1 cellular context compared by ENCODE assay signal in the genomic region with DNA sequence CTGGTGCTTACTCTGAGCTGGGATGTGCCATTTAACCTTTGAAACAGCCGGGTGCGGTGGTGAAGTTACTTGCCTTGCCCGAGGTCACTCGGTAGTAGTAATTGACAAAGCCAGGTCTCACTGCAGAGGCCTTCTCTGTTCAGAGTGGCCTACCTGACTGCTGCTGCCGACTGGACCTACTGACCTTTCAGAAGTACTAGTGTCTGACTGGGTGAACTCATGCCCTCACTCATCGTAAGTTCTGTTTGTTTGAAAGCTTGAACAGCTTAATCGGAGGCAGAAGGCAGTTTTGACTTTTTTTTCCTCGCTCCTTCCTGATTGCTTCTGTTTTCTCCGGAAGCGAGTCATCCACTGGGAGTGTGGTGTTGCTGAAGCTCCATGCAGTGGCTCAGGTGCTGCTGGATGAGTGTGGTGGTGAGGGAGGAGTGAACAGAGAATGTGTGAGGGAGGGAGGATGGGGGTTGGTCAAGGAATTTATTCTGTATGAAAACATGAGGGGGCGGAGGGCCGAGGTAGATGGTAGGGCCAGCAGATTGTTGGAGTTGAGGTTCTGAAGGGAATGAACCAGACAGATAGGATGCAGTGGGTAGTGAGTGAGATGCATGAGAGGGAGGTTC.
TF ChIP-seq lines count a peak whose summit lies in the region.

No MANE protein-coding gene starts in this region.

TF ChIP-seq in HepG2, 621 proteins besides CTCF, POLR2A, EP300 and RAD21 (continued from another document and continues in another):
- TF ChIP-seq FOSL2 (CRISPR knock-in tag; IDR thresholded peaks at IDR 0.05): 0 out of 2 replicates have a peak, but pooled peaks have one; percentile 33
- no peak for TF ChIP-seq JUN (CRISPR knock-in tag; IDR thresholded peaks at IDR 0.05)
- 0 out of 2 replicates have a peak, but pooled peaks have one; percentile 47 for TF ChIP-seq KAT8 (CRISPR knock-in tag; IDR thresholded peaks at IDR 0.05)
- no peak for TF ChIP-seq RARG (CRISPR knock-in tag; IDR thresholded peaks at IDR 0.05; ENCODE audit: low read depth)
- TF ChIP-seq ETV5 (CRISPR knock-in tag; IDR thresholded peaks at IDR 0.05; ENCODE audit: borderline replicate concordance): peak; percentile 79; the same call in 1 of the 2 replicates
- no peak for TF ChIP-seq ZNF143 (CRISPR knock-in tag; IDR thresholded peaks at IDR 0.05)
- no peak for TF ChIP-seq RAD51 (IDR thresholded peaks at IDR 0.05; ENCODE audit: borderline replicate concordance)
- no peak for TF ChIP-seq HCFC1 (IDR thresholded peaks at IDR 0.05; ENCODE audit: low read depth, low read length)
- TF ChIP-seq, protein P1, sequence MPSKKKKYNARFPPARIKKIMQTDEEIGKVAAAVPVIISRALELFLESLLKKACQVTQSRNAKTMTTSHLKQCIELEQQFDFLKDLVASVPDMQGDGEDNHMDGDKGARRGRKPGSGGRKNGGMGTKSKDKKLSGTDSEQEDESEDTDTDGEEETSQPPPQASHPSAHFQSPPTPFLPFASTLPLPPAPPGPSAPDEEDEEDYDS (CRISPR knock-in tag; IDR thresholded peaks at IDR 0.05): 0 out of 2 replicates have a peak, but pooled peaks have one; percentile 29
- TF ChIP-seq, protein P2, sequence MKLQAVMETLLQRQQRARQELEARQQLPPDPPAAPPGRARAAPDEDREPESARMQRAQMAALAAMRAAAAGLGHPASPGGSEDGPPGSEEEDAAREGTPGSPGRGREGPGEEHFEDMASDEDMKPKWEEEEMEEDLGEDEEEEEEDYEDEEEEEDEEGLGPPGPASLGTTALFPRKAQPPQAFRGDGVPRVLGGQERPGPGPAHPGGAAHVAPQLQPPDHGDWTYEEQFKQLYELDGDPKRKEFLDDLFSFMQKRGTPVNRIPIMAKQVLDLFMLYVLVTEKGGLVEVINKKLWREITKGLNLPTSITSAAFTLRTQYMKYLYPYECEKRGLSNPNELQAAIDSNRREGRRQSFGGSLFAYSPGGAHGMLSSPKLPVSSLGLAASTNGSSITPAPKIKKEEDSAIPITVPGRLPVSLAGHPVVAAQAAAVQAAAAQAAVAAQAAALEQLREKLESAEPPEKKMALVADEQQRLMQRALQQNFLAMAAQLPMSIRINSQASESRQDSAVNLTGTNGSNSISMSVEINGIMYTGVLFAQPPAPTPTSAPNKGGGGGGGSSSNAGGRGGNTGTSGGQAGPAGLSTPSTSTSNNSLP (IDR thresholded peaks at IDR 0.05; ENCODE audit: low read depth, low read length): no peak
- TF ChIP-seq NBN (conservative IDR thresholded peaks at IDR 0.05): no peak
- no peak for TF ChIP-seq POLR2AphosphoS2 (IDR thresholded peaks at IDR 0.05; ENCODE audit: low read depth, low read length)
- TF ChIP-seq, protein P3, sequence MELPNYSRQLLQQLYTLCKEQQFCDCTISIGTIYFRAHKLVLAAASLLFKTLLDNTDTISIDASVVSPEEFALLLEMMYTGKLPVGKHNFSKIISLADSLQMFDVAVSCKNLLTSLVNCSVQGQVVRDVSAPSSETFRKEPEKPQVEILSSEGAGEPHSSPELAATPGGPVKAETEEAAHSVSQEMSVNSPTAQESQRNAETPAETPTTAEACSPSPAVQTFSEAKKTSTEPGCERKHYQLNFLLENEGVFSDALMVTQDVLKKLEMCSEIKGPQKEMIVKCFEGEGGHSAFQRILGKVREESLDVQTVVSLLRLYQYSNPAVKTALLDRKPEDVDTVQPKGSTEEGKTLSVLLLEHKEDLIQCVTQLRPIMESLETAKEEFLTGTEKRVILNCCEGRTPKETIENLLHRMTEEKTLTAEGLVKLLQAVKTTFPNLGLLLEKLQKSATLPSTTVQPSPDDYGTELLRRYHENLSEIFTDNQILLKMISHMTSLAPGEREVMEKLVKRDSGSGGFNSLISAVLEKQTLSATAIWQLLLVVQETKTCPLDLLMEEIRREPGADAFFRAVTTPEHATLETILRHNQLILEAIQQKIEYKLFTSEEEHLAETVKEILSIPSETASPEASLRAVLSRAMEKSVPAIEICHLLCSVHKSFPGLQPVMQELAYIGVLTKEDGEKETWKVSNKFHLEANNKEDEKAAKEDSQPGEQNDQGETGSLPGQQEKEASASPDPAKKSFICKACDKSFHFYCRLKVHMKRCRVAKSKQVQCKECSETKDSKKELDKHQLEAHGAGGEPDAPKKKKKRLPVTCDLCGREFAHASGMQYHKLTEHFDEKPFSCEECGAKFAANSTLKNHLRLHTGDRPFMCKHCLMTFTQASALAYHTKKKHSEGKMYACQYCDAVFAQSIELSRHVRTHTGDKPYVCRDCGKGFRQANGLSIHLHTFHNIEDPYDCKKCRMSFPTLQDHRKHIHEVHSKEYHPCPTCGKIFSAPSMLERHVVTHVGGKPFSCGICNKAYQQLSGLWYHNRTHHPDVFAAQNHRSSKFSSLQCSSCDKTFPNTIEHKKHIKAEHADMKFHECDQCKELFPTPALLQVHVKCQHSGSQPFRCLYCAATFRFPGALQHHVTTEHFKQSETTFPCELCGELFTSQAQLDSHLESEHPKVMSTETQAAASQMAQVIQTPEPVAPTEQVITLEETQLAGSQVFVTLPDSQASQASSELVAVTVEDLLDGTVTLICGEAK (IDR thresholded peaks at IDR 0.05): no peak
- TF ChIP-seq, protein P3 (CRISPR knock-in tag; IDR thresholded peaks at IDR 0.05): no peak
- TF ChIP-seq GZF1 (CRISPR knock-in tag; IDR thresholded peaks at IDR 0.05): no peak
- TF ChIP-seq, protein P4, sequence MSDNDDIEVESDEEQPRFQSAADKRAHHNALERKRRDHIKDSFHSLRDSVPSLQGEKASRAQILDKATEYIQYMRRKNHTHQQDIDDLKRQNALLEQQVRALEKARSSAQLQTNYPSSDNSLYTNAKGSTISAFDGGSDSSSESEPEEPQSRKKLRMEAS (IDR thresholded peaks at IDR 0.05): 0 out of 2 replicates have a peak, but pooled peaks have one; percentile 22
- TF ChIP-seq, protein P5, sequence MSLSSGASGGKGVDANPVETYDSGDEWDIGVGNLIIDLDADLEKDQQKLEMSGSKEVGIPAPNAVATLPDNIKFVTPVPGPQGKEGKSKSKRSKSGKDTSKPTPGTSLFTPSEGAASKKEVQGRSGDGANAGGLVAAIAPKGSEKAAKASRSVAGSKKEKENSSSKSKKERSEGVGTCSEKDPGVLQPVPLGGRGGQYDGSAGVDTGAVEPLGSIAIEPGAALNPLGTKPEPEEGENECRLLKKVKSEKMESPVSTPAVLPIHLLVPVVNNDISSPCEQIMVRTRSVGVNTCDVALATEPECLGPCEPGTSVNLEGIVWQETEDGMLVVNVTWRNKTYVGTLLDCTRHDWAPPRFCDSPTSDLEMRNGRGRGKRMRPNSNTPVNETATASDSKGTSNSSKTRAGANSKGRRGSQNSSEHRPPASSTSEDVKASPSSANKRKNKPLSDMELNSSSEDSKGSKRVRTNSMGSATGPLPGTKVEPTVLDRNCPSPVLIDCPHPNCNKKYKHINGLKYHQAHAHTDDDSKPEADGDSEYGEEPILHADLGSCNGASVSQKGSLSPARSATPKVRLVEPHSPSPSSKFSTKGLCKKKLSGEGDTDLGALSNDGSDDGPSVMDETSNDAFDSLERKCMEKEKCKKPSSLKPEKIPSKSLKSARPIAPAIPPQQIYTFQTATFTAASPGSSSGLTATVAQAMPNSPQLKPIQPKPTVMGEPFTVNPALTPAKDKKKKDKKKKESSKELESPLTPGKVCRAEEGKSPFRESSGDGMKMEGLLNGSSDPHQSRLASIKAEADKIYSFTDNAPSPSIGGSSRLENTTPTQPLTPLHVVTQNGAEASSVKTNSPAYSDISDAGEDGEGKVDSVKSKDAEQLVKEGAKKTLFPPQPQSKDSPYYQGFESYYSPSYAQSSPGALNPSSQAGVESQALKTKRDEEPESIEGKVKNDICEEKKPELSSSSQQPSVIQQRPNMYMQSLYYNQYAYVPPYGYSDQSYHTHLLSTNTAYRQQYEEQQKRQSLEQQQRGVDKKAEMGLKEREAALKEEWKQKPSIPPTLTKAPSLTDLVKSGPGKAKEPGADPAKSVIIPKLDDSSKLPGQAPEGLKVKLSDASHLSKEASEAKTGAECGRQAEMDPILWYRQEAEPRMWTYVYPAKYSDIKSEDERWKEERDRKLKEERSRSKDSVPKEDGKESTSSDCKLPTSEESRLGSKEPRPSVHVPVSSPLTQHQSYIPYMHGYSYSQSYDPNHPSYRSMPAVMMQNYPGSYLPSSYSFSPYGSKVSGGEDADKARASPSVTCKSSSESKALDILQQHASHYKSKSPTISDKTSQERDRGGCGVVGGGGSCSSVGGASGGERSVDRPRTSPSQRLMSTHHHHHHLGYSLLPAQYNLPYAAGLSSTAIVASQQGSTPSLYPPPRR (CRISPR knock-in tag; IDR thresholded peaks at IDR 0.05; ENCODE audit: borderline replicate concordance): no peak
- no peak for TF ChIP-seq ISL2 (CRISPR knock-in tag; IDR thresholded peaks at IDR 0.05)
- no peak for TF ChIP-seq MZF1 (CRISPR knock-in tag; IDR thresholded peaks at IDR 0.05; ENCODE audit: borderline replicate concordance)
- TF ChIP-seq ATAD3A (CRISPR knock-in tag; IDR thresholded peaks at IDR 0.05): no peak
- 0 out of 2 replicates have a peak, but pooled peaks have one; percentile 7 for TF ChIP-seq BCL6 (CRISPR knock-in tag; IDR thresholded peaks at IDR 0.05)
- TF ChIP-seq, protein P6, sequence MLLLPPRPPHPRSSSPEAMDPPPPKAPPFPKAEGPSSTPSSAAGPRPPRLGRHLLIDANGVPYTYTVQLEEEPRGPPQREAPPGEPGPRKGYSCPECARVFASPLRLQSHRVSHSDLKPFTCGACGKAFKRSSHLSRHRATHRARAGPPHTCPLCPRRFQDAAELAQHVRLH (CRISPR knock-in tag; IDR thresholded peaks at IDR 0.05; ENCODE audit: borderline replicate concordance, low read depth): no peak
- no peak for TF ChIP-seq ZNF777 (CRISPR knock-in tag; IDR thresholded peaks at IDR 0.05)
- no peak for TF ChIP-seq ZNF343 (CRISPR knock-in tag; IDR thresholded peaks at IDR 0.05)
- TF ChIP-seq, protein P7, sequence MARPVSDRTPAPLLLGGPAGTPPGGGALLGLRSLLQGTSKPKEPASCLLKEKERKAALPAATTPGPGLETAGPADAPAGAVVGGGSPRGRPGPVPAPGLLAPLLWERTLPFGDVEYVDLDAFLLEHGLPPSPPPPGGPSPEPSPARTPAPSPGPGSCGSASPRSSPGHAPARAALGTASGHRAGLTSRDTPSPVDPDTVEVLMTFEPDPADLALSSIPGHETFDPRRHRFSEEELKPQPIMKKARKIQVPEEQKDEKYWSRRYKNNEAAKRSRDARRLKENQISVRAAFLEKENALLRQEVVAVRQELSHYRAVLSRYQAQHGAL (CRISPR knock-in tag; IDR thresholded peaks at IDR 0.05; ENCODE audit: not compliant biosample characterization): no peak
- TF ChIP-seq ZNF138 (CRISPR knock-in tag; IDR thresholded peaks at IDR 0.05; ENCODE audit: low read depth): no peak
- no peak for TF ChIP-seq ZNF230 (CRISPR knock-in tag; IDR thresholded peaks at IDR 0.05)
- TF ChIP-seq MAFF (IDR thresholded peaks at IDR 0.05; ENCODE audit: low read depth, low read length): no peak
- TF ChIP-seq, protein P8, sequence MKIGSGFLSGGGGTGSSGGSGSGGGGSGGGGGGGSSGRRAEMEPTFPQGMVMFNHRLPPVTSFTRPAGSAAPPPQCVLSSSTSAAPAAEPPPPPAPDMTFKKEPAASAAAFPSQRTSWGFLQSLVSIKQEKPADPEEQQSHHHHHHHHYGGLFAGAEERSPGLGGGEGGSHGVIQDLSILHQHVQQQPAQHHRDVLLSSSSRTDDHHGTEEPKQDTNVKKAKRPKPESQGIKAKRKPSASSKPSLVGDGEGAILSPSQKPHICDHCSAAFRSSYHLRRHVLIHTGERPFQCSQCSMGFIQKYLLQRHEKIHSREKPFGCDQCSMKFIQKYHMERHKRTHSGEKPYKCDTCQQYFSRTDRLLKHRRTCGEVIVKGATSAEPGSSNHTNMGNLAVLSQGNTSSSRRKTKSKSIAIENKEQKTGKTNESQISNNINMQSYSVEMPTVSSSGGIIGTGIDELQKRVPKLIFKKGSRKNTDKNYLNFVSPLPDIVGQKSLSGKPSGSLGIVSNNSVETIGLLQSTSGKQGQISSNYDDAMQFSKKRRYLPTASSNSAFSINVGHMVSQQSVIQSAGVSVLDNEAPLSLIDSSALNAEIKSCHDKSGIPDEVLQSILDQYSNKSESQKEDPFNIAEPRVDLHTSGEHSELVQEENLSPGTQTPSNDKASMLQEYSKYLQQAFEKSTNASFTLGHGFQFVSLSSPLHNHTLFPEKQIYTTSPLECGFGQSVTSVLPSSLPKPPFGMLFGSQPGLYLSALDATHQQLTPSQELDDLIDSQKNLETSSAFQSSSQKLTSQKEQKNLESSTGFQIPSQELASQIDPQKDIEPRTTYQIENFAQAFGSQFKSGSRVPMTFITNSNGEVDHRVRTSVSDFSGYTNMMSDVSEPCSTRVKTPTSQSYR (CRISPR knock-in tag; IDR thresholded peaks at IDR 0.05; ENCODE audit: borderline replicate concordance): no peak
- no peak for TF ChIP-seq ZFP90 (CRISPR knock-in tag; IDR thresholded peaks at IDR 0.05; ENCODE audit: borderline replicate concordance)
- no peak for TF ChIP-seq NFYC (CRISPR knock-in tag; IDR thresholded peaks at IDR 0.05)
- TF ChIP-seq NCOA5 (CRISPR knock-in tag; IDR thresholded peaks at IDR 0.05): no peak
